Comparison of ENCODE assay signal across 11 cellular contexts in the genomic region with DNA sequence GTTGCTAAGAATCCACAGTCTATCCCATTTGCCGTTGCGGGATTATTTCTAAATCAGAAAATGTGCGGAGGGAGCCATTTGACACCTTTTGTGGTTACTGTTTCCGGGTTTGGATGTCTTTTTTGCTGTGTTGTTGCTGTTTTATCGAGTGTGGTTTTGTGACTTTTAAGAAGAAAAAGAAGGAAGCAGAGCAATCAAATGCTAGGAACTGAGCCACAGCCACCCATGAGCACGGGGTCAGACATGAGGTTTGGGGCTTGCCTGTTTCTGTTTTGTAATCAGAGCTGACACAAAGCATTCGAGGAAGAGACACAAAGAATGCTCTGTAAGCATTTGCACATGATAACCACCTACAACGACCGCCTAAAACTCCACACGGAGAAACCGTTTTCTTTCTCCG. TPM values are rescaled to one million over a fixed set of nuclear protein-coding genes. Genes with fewer than 3 reads are reported as not detected.
A peak's percentile ranks its signal among the peaks of the same experiment; 100 is the strongest.
DNase-seq lines count a peak whose midpoint lies in the region; ATAC-seq and TF ChIP-seq lines count a peak whose summit lies in the region.
"Had no signal": no experiment of that assay in that cellular context is flagged by ENCODE, and none has a peak within 500 bp of the region (broad histone marks: within the 10 kb centered on the region; RNA-seq: fewer than 3 reads in every experiment).

No MANE protein-coding gene starts in this region.

- peak overlapping the region; percentile 5 for H3K27ac ChIP-seq in CD4-positive, alpha-beta memory T cell (ENCODE audit: low read depth, low read length)

- peaks cover 18 to 35% (median 25%) of the 10 kb centered on the region in 4 donors for H3K4me1 Mint-ChIP-seq in CD4-positive, alpha-beta memory T cell
- peaks cover 58% of the 10 kb centered on the region for H3K4me1 Mint-ChIP-seq in nephron
- H3K4me1 Mint-ChIP-seq in Calu3 (ENCODE audit: low read depth, unreplicated experiment), result no peaks in the 10 kb centered on the region

- no peak for ATAC-seq in HG02588 (IDR thresholded peaks at IDR 0.05; ENCODE audit: unreplicated experiment)
- ATAC-seq in left cardiac atrium, result no peak

- intact Hi-C loops in CD4-positive, alpha-beta memory T cell (cut with micrococcal nuclease), result loop anchor here (2.0 kb wide), 1 partner anchor 48 kb away; no protein-coding TSS in a partner anchor
- intact Hi-C loops in left cardiac atrium (cut with DNase I) (no loop called here), Calu3 (cut with micrococcal nuclease; ENCODE audit: unreplicated experiment) (no loop called here)

- POLR2A ChIA-PET in CD4-positive, alpha-beta memory T cell (lab: Charles Lee; ENCODE audit: partially characterized antibody), result interaction anchor here (0.6 to 1.7 kb wide), 4 partner anchors 20 to 484 kb away, joined by 3 to 5 read pairs (median 4); no protein-coding TSS in a partner anchor

- no peaks in the 10 kb centered on the region for H3K9me3 Mint-ChIP-seq in CD4-positive, alpha-beta memory T cell
- H3K9me3 Mint-ChIP-seq in nephron (no peaks in the 10 kb centered on the region), Calu3 (ENCODE audit: low read depth, unreplicated experiment) (no peaks in the 10 kb centered on the region)

- H3K4me3 ChIP-seq in CD4-positive, alpha-beta memory T cell (ENCODE audit: low read length in 2 of 2), result no peak overlapping the region

- no peaks in the 10 kb centered on the region for H3K27me3 ChIP-seq in CD4-positive, alpha-beta memory T cell (ENCODE audit: insufficient read depth, low read length)

- peak; percentile 51 to 74 (median 56) for DNase-seq in CD4-positive, alpha-beta memory T cell
- DNase-seq in NOMO-1 (lab: John Stamatoyannopoulos, UW; ENCODE audit: unreplicated experiment in 2 of 2), result peak; percentile 60 to 65
- DNase-seq in activated T-helper 1 cell treated with Interleukin-2 at 50 U/mL for 16 hours (ENCODE audit: low read depth), result peak; percentile 11
- no peak for DNase-seq in NCI-H524 (lab: John Stamatoyannopoulos, UW)
- DNase-seq in left cardiac atrium, result no peak
- DNase-seq in Calu3, result no peak
- DNase-seq: DMS153, MM.1S, NCI-H748 treated with DMSO at 0.1 percent for 48 hours had no signal

- no peaks in the 10 kb centered on the region for H3K9me3 ChIP-seq in CD4-positive, alpha-beta memory T cell (ENCODE audit: control insufficient read depth in 1 of 2, low read length in 2 of 2)

- H3K36me3 Mint-ChIP-seq in CD4-positive, alpha-beta memory T cell, result peaks cover 3 to 7% of the 10 kb centered on the region in 2 donors
- H3K36me3 Mint-ChIP-seq in nephron (ENCODE audit: low read depth) (peaks cover 14% of the 10 kb centered on the region), Calu3 (ENCODE audit: insufficient read depth, unreplicated experiment) (peaks cover 4% of the 10 kb centered on the region)

- CTCF ChIA-PET in CD4-positive, alpha-beta memory T cell (lab: Charles Lee; ENCODE audit: partially characterized antibody), result interaction anchor here (1.3 to 1.5 kb wide), 2 partner anchors 9 to 512 kb away, joined by 5 read pairs; no protein-coding TSS in a partner anchor
- CTCF ChIA-PET in Calu3 (lab: Charles Lee), result no interaction called here

- peaks cover 28% of the 10 kb centered on the region for H3K4me1 ChIP-seq in CD4-positive, alpha-beta memory T cell (ENCODE audit: insufficient read depth, low read length)

- H3K4me3 Mint-ChIP-seq in CD4-positive, alpha-beta memory T cell, result peak overlapping the region; percentile 21 to 82 (median 78)
- H3K4me3 Mint-ChIP-seq in nephron (no peak overlapping the region), Calu3 (ENCODE audit: low read depth, unreplicated experiment) (no peak overlapping the region)

- peak overlapping the region; percentile 45 to 92 (median 89) for H3K27ac Mint-ChIP-seq in CD4-positive, alpha-beta memory T cell
- H3K27ac Mint-ChIP-seq in nephron (peak overlapping the region; percentile 23 to 82 (median 79)), Calu3 (ENCODE audit: unreplicated experiment) (no peak overlapping the region)

- H3K36me3 ChIP-seq in CD4-positive, alpha-beta memory T cell (ENCODE audit: insufficient read depth, low read length), result no peaks in the 10 kb centered on the region

- TF ChIP-seq CTCF in nephron (IDR thresholded peaks at IDR 0.05; ENCODE audit: unreplicated experiment in 3 of 3), result no peak
- TF ChIP-seq CTCF in Calu3 (IDR thresholded peaks at IDR 0.05; ENCODE audit: unreplicated experiment), result no peak

- H3K27me3 Mint-ChIP-seq in CD4-positive, alpha-beta memory T cell, result no peaks in the 10 kb centered on the region
- H3K27me3 Mint-ChIP-seq in nephron (ENCODE audit: low read depth) (peaks cover 7% of the 10 kb centered on the region), Calu3 (ENCODE audit: unreplicated experiment) (no peaks in the 10 kb centered on the region)

- BruUV-seq in Calu3 (replicated peaks; lab: Mats Ljungman, UMichigan), result no TSS peak

RNA-seq across cellular contexts. Expression of a gene that starts 53.1 kb away (rescaled TPM):
- total RNA-seq in CD4-positive, alpha-beta memory T cell, result 10 to 100 TPM; 41.4 to 42.3 TPM
- 10 to 100 TPM; 36.7 to 48.7 TPM for polyA plus RNA-seq in CD4-positive, alpha-beta memory T cell
- total RNA-seq in left cardiac atrium, result 10 to 100 TPM; 17.4 to 19.1 TPM
- total RNA-seq in Calu3 (2022), result 25.5 and 27.9 TPM in 2 replicates

Comparison
In these comparisons a context has a peak if more than half of its experiments do, and no peak if none do; other contexts are left out.
1. DNase-seq: peak in CD4-positive, alpha-beta memory T cell (5 of 5), NOMO-1 (2 of 2) and activated T-helper 1 cell treated with Interleukin-2 at 50 U/mL for 16 hours (single experiment); none in NCI-H524 (0 of 2), left cardiac atrium (single experiment) and Calu3 (single experiment).
2. H3K4me3 Mint-ChIP-seq: peak in CD4-positive, alpha-beta memory T cell (8 of 8); none in nephron (0 of 3) and Calu3 (single experiment).